ENCODE assay signal across 15 cellular contexts in the genomic region with DNA sequence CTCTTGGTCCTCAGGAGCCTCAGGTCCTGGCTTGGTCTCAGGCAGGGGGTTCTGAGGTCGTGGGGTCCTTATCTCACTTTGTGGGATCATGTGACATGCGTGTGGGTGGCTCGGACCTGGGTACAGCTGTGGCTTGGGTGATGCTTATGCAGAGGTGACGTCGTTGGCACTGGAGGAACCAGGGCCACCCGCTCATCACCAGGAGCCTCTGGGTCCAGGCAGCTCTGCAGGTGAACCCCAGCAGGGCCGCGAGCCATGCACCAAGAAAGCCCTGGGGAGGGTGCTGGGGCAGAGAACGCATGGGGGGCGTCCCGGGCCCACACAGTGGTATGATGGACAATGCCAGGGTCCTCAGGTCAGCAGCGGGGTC. TPM values are rescaled to one million over a fixed set of nuclear protein-coding genes. Genes with fewer than 3 reads are reported as not detected.
DNase-seq lines count a peak whose midpoint lies in the region; ATAC-seq and TF ChIP-seq lines count a peak whose summit lies in the region.
"Had no signal": no experiment of that assay in that cellular context is flagged by ENCODE, and none has a peak within 500 bp of the region (broad histone marks: within the 10 kb centered on the region; RNA-seq: fewer than 3 reads in every experiment).

No MANE protein-coding gene starts in this region.

- H3K36me3 ChIP-seq in BE2C (no peaks in the 10 kb centered on the region; the same call in 1 of the 2 replicates), gastroesophageal sphincter (peaks cover 0 to 2% of the 10 kb centered on the region in 2 donors)

- H3K9me3 ChIP-seq in BE2C (no peaks in the 10 kb centered on the region), gastroesophageal sphincter (no peaks in the 10 kb centered on the region)
- no peaks in the 10 kb centered on the region for H3K9me3 ChIP-seq in CD4-positive, alpha-beta T cell (ENCODE audit: control insufficient read depth, low read length)
- H3K9me3 ChIP-seq: testis had no signal

- DNase-seq in BE2C (peak; percentile 2), naive B cell (no peak), iPS-NIHi7 (ENCODE audit: extremely low spot score) (no peak)
- DNase-seq in CD4-positive, alpha-beta T cell, result no peak
- DNase-seq in activated naive CD8-positive, alpha-beta T cell treated with anti-CD3 and anti-CD28 coated beads, Interleukin-2, amount 50 U/mL, for 24 hours, result no peak
- DNase-seq in activated CD8-positive, alpha-beta memory T cell treated with anti-CD3 and anti-CD28 coated beads for 24 hours, result no peak
- DNase-seq: activated CD8-positive, alpha-beta memory T cell treated with anti-CD3 and anti-CD28 coated beads, Interleukin-2, amount 50 U/mL, for 48 hours; mesenchymal stem cell; NCI-H1694; NCI-H446 treated with DMSO at 0.1 percent for 48 hours; testis had no signal

- peaks cover 9% of the 10 kb centered on the region for H3K36me3 Mint-ChIP-seq in CD4-positive, alpha-beta T cell (ENCODE audit: low read depth)
- peaks cover 3% of the 10 kb centered on the region for H3K36me3 Mint-ChIP-seq in activated naive CD8-positive, alpha-beta T cell treated with anti-CD3 and anti-CD28 coated beads, Interleukin-2, amount 50 U/mL, for 24 hours (ENCODE audit: low read depth)
- H3K36me3 Mint-ChIP-seq in naive B cell, result peaks cover 0 to 9% of the 10 kb centered on the region in 2 donors

- H3K27ac ChIP-seq in CD4-positive, alpha-beta T cell (ENCODE audit: low read depth, low read length), result no peak overlapping the region
- no peak overlapping the region for H3K27ac ChIP-seq in gastroesophageal sphincter
- H3K27ac ChIP-seq: C4-2B, testis, VCaP had no signal

- peak overlapping the region; percentile 38 for H3K4me3 Mint-ChIP-seq in CD4-positive, alpha-beta T cell
- peak overlapping the region; percentile 82 for H3K4me3 Mint-ChIP-seq in activated naive CD8-positive, alpha-beta T cell treated with anti-CD3 and anti-CD28 coated beads, Interleukin-2, amount 50 U/mL, for 24 hours
- peak overlapping the region; percentile 1 to 92 (median 72) for H3K4me3 Mint-ChIP-seq in naive B cell

- H3K9me3 Mint-ChIP-seq in CD4-positive, alpha-beta T cell, result no peaks in the 10 kb centered on the region
- H3K9me3 Mint-ChIP-seq in activated naive CD8-positive, alpha-beta T cell treated with anti-CD3 and anti-CD28 coated beads, Interleukin-2, amount 50 U/mL, for 24 hours, result no peaks in the 10 kb centered on the region
- H3K9me3 Mint-ChIP-seq in naive B cell, result peaks cover 0 to 5% (median 0%) of the 10 kb centered on the region in 7 donors

- no peak for ATAC-seq in CD4-positive, alpha-beta T cell (ENCODE audit: poor library complexity)
- ATAC-seq in activated naive CD8-positive, alpha-beta T cell treated with anti-CD3 and anti-CD28 coated beads, Interleukin-2, amount 50 U/mL, for 24 hours, result no peak
- ATAC-seq in naive B cell (ENCODE audit: low read depth in 2 of 2) (no peak), gastroesophageal sphincter (no peak)

- no CpG with 5 or more reads among the region's 12 CpGs for WGBS in gastroesophageal sphincter (ENCODE audit: low coverage in 1 of 2), 2 donors

- intact Hi-C loops in CD4-positive, alpha-beta T cell (cut with DNase I, micrococcal nuclease), result no loop called here

- no peak for TF ChIP-seq POLR2A in gastroesophageal sphincter (IDR thresholded peaks at IDR 0.05)

- no peak for TF ChIP-seq CTCF in BE2C (IDR thresholded peaks at IDR 0.05; ENCODE audit: low read depth, low read length)
- TF ChIP-seq CTCF in CD4-positive, alpha-beta T cell (IDR thresholded peaks at IDR 0.05), result no peak
- TF ChIP-seq CTCF in gastroesophageal sphincter (IDR thresholded peaks at IDR 0.05), result no peak

- TF ChIP-seq EP300 in gastroesophageal sphincter (IDR thresholded peaks at IDR 0.05), result no peak

- CTCF ChIA-PET in CD4-positive, alpha-beta T cell (lab: Charles Lee), result no interaction called here

- H3K27ac Mint-ChIP-seq in CD4-positive, alpha-beta T cell, result peak overlapping the region; percentile 80
- H3K27ac Mint-ChIP-seq in activated naive CD8-positive, alpha-beta T cell treated with anti-CD3 and anti-CD28 coated beads, Interleukin-2, amount 50 U/mL, for 24 hours, result no peak overlapping the region
- peak overlapping the region in 3 of 6 donors; percentile 28 to 80 (median 67) for H3K27ac Mint-ChIP-seq in naive B cell

- H3K4me1 ChIP-seq in BE2C, result no peaks in the 10 kb centered on the region
- peaks cover 0 to 18% (median 8%) of the 10 kb centered on the region in 3 donors for H3K4me1 ChIP-seq in gastroesophageal sphincter

- H3K4me3 ChIP-seq in BE2C (ENCODE audit: low read depth, low read length) (no peak overlapping the region), gastroesophageal sphincter (no peak overlapping the region)
- H3K4me3 ChIP-seq: testis had no signal

- no peaks in the 10 kb centered on the region for H3K27me3 ChIP-seq in BE2C
- no peaks in the 10 kb centered on the region for H3K27me3 ChIP-seq in CD4-positive, alpha-beta T cell (ENCODE audit: control insufficient read depth, insufficient read depth, low read length)
- H3K27me3 ChIP-seq in gastroesophageal sphincter, result peaks cover 48% of the 10 kb centered on the region
- H3K27me3 ChIP-seq: testis had no signal

- no peaks in the 10 kb centered on the region for H3K27me3 Mint-ChIP-seq in CD4-positive, alpha-beta T cell
- no peaks in the 10 kb centered on the region for H3K27me3 Mint-ChIP-seq in activated naive CD8-positive, alpha-beta T cell treated with anti-CD3 and anti-CD28 coated beads, Interleukin-2, amount 50 U/mL, for 24 hours
- H3K27me3 Mint-ChIP-seq in naive B cell, result no peaks in the 10 kb centered on the region

- H3K4me1 Mint-ChIP-seq in CD4-positive, alpha-beta T cell (ENCODE audit: low read depth), result peaks cover 10% of the 10 kb centered on the region
- peaks cover 15% of the 10 kb centered on the region for H3K4me1 Mint-ChIP-seq in activated naive CD8-positive, alpha-beta T cell treated with anti-CD3 and anti-CD28 coated beads, Interleukin-2, amount 50 U/mL, for 24 hours
- peaks cover 12 to 34% (median 13%) of the 10 kb centered on the region in 3 donors for H3K4me1 Mint-ChIP-seq in naive B cell

- POLR2A ChIA-PET in CD4-positive, alpha-beta T cell (lab: Charles Lee), result interaction anchor here (4.3 kb wide), 1 partner anchor 9 kb away, joined by 64 read pairs; the partner anchor contains the start of genes ATP5ME and MYL5

RNA-seq across cellular contexts. Expression of gene ATP5ME, which starts 8.7 kb away (rescaled TPM):
- 946 TPM for polyA plus RNA-seq in BE2C (2012; ENCODE audit: insufficient read depth, insufficient read length, low read depth)
- total RNA-seq in CD4-positive, alpha-beta T cell, result 100 to 1,000 TPM; 109 to 126 TPM
- polyA plus RNA-seq in naive B cell (ENCODE audit: low read depth in 6 of 6), result 100 to 1,000 TPM; 320 to 459 (median 358) TPM
- 100 to 1,000 TPM in 3 of 4 donors, 10 to 100 TPM in 1; 56.9 to 116 (median 106) TPM for total RNA-seq in gastroesophageal sphincter

RNA-seq across cellular contexts. Expression of gene MYL5, which starts 9.0 kb away (rescaled TPM):
- 10.4 TPM for polyA plus RNA-seq in BE2C (2012; ENCODE audit: insufficient read depth, insufficient read length, low read depth)
- total RNA-seq in CD4-positive, alpha-beta T cell, result 10 to 100 TPM; 25.3 to 29.2 TPM
- 10 to 100 TPM in 5 of 6 donors, 1 to 10 TPM in 1; 7.3 to 13.4 (median 11.8) TPM for polyA plus RNA-seq in naive B cell (ENCODE audit: low read depth in 6 of 6)
- total RNA-seq in gastroesophageal sphincter, result 10 to 100 TPM in 1 of 4 donors, 1 to 10 TPM in 3; 1.5 to 12.6 (median 3.8) TPM

RNA-seq across cellular contexts. Expression of gene SLC49A3, which starts 23.6 kb away (rescaled TPM):
- 0.34 TPM for polyA plus RNA-seq in BE2C (2012; ENCODE audit: insufficient read depth, insufficient read length, low read depth)
- total RNA-seq in CD4-positive, alpha-beta T cell, result under 1 TPM; 0.22 to 0.91 TPM
- polyA plus RNA-seq in naive B cell (ENCODE audit: low read depth in 6 of 6), result under 1 TPM in 3 of 6 donors, not detected in 3; 0.22 to 0.54 (median 0.43) TPM
- 1 to 10 TPM; 5.2 to 8.7 (median 7.8) TPM for total RNA-seq in gastroesophageal sphincter
- total RNA-seq: Daoy had no signal

RNA-seq across cellular contexts. Expression of gene PDE6B, which starts 40.0 kb away (rescaled TPM):
- polyA plus RNA-seq in BE2C (2012; ENCODE audit: insufficient read depth, insufficient read length, low read depth), result 4.8 TPM
- 10 to 100 TPM; 11.4 to 12.4 TPM for total RNA-seq in CD4-positive, alpha-beta T cell
- polyA plus RNA-seq in naive B cell (ENCODE audit: low read depth in 6 of 6), result 10 to 100 TPM; 24.3 to 39.4 (median 30.0) TPM
- total RNA-seq in gastroesophageal sphincter, result 1 to 10 TPM in 3 of 4 donors, under 1 TPM in 1; 0.81 to 5.5 (median 1.8) TPM

RNA-seq across cellular contexts. Expression of gene PCGF3, which starts 40.3 kb away (rescaled TPM):
- 45.4 TPM for polyA plus RNA-seq in BE2C (2012; ENCODE audit: insufficient read depth, insufficient read length, low read depth)
- total RNA-seq in CD4-positive, alpha-beta T cell, result 10 to 100 TPM; 45.1 to 48.6 TPM
- polyA plus RNA-seq in naive B cell (ENCODE audit: low read depth in 6 of 6), result 1 to 10 TPM; 5.6 to 9.5 (median 7.1) TPM
- 10 to 100 TPM; 24.4 to 46.5 (median 40.7) TPM for total RNA-seq in gastroesophageal sphincter
